In the genomic region with DNA sequence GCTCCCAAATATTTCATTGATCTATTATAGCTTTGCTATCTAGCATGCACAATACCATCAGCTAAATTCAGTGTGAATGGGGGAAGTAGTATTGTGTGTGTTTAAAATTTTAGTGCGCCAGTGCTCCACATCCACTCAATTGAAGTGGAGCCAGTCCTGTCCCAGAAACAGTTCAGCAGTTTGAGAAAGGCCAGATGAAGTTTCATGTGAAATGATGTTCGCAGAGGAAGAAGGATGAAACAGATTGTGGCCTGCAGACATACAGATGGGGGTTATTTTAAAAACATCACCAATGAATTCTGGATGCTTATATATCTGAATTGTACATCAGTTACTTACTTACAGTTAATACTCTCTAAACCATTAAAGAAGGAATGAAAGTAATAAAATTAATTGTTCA, we compare ENCODE assay signal across 21 cellular contexts.
DNase-seq lines count a peak whose midpoint lies in the region; ATAC-seq and TF ChIP-seq lines count a peak whose summit lies in the region.
"Had no signal": no experiment of that assay in that cellular context is flagged by ENCODE, and none has a peak within 500 bp of the region (broad histone marks: within the 10 kb centered on the region; RNA-seq: fewer than 3 reads in every experiment).

No MANE protein-coding gene starts in this region.

- H3K27ac Mint-ChIP-seq in nephron progenitor cell, result peak overlapping the region; percentile 8
- H3K27ac Mint-ChIP-seq: B cell; CD14-positive monocyte; CD4-positive, alpha-beta memory T cell; CD4-positive, CD25-positive, alpha-beta regulatory T cell; CD8-positive, alpha-beta memory T cell had no signal

- H3K4me1 ChIP-seq in BE2C, result peaks cover 24% of the 10 kb centered on the region
- H3K4me1 ChIP-seq: BLaER1 had no signal

- H3K9me3 ChIP-seq in BE2C, result no peaks in the 10 kb centered on the region
- H3K9me3 ChIP-seq: A549, BLaER1 had no signal

- no peak overlapping the region for H3K4me3 Mint-ChIP-seq in nephron progenitor cell
- H3K4me3 Mint-ChIP-seq: B cell; CD14-positive monocyte; CD4-positive, alpha-beta memory T cell; CD4-positive, CD25-positive, alpha-beta regulatory T cell; CD8-positive, alpha-beta memory T cell had no signal

- H3K36me3 ChIP-seq in BE2C, result no peaks in the 10 kb centered on the region
- H3K36me3 ChIP-seq: BLaER1 had no signal

- DNase-seq in BE2C (peak; percentile 48), nephron progenitor cell (no peak), NCI-H510A treated with DMSO at 0.1 percent for 48 hours (lab: John Stamatoyannopoulos, UW) (no peak)
- DNase-seq: AML-193; C1 segment of cervical spinal cord; CD4-positive, alpha-beta memory T cell; CD4-positive, CD25-positive, alpha-beta regulatory T cell; CD8-positive, alpha-beta memory T cell; COR-L47; DMS 273 treated with DMSO at 0.1 percent for 48 hours; DMS153; DMS53; DMS79; DND-41; GF-D8 had no signal

- H3K4me1 Mint-ChIP-seq in nephron progenitor cell, result peaks cover 22% of the 10 kb centered on the region
- H3K4me1 Mint-ChIP-seq: B cell; CD4-positive, alpha-beta memory T cell; CD4-positive, CD25-positive, alpha-beta regulatory T cell; CD8-positive, alpha-beta memory T cell had no signal

- ATAC-seq in SK-N-SH treated with all-trans-retinoic acid at 6 μM for 48 hours, result peak; percentile 51; the same call in 1 of the 3 replicates
- no peak for ATAC-seq in HG03045 (IDR thresholded peaks at IDR 0.05; ENCODE audit: unreplicated experiment)
- ATAC-seq: A549 had no signal

- H3K4me3 ChIP-seq in BE2C (ENCODE audit: low read depth, low read length), result no peak overlapping the region
- H3K4me3 ChIP-seq: A549, BLaER1 had no signal

- H3K27me3 Mint-ChIP-seq in nephron progenitor cell (ENCODE audit: low read depth, poor library complexity), result no peaks in the 10 kb centered on the region
- H3K27me3 Mint-ChIP-seq: B cell; CD4-positive, alpha-beta memory T cell; CD4-positive, CD25-positive, alpha-beta regulatory T cell; CD8-positive, alpha-beta memory T cell had no signal

- TF ChIP-seq CTCF in BE2C (IDR thresholded peaks at IDR 0.05; ENCODE audit: low read depth, low read length) (no peak), nephron progenitor cell (IDR thresholded peaks at IDR 0.05) (no peak)

- peaks cover 2% of the 10 kb centered on the region for H3K9me3 Mint-ChIP-seq in nephron progenitor cell

- no peaks in the 10 kb centered on the region for H3K36me3 Mint-ChIP-seq in nephron progenitor cell (ENCODE audit: low read depth)
- H3K36me3 Mint-ChIP-seq: CD14-positive monocyte; CD4-positive, alpha-beta memory T cell; CD4-positive, CD25-positive, alpha-beta regulatory T cell; CD8-positive, alpha-beta memory T cell had no signal

- H3K27me3 ChIP-seq in BE2C, result no peaks in the 10 kb centered on the region
- H3K27me3 ChIP-seq: BLaER1 had no signal

TF ChIP-seq in SK-N-SH treated with all-trans-retinoic acid at 6 μM for 48 hours, 23 proteins besides CTCF, POLR2A, EP300 and RAD21:
- 0 out of 2 replicates have a peak, but pooled peaks have one; percentile 24 for TF ChIP-seq ISL1 (CRISPR knock-in tag; IDR thresholded peaks at IDR 0.05)
- no peak for TF ChIP-seq ZNF70 (CRISPR knock-in tag; IDR thresholded peaks at IDR 0.05)
- TF ChIP-seq ESRRG (CRISPR knock-in tag; IDR thresholded peaks at IDR 0.05), result no peak
- no peak for TF ChIP-seq PPARA (CRISPR knock-in tag; IDR thresholded peaks at IDR 0.05; ENCODE audit: borderline replicate concordance)
